In genomic region chr12:13390921-13391320, GRCh38 we compare ENCODE assay signal across 22 cellular contexts.
A peak's percentile ranks its signal among the peaks of the same experiment; 100 is the strongest.
DNase-seq lines count a peak whose midpoint lies in the region; ATAC-seq and TF ChIP-seq lines count a peak whose summit lies in the region.
"Had no signal": no experiment of that assay in that cellular context is flagged by ENCODE, and none has a peak within 500 bp of the region (broad histone marks: within the 10 kb centered on the region; RNA-seq: fewer than 3 reads in every experiment).

No MANE protein-coding gene starts in this region.

- H3K27ac ChIP-seq in subcutaneous abdominal adipose tissue (ENCODE audit: low read depth, low read length): peak overlapping the region; percentile 80
- H3K27ac ChIP-seq: foreskin keratinocyte, neutrophil had no signal

- no peaks in the 10 kb centered on the region for H3K9me3 ChIP-seq in subcutaneous abdominal adipose tissue (ENCODE audit: control insufficient read depth in 5 of 5, low read length in 5 of 5)
- H3K9me3 ChIP-seq: neutrophil had no signal

- peaks cover 2 to 18% (median 15%) of the 10 kb centered on the region in 5 donors for H3K4me1 ChIP-seq in subcutaneous abdominal adipose tissue (ENCODE audit: control insufficient read depth in 5 of 5, insufficient read depth in 5 of 5, low read length in 5 of 5)
- H3K4me1 ChIP-seq: foreskin keratinocyte had no signal

- no peaks in the 10 kb centered on the region for H3K36me3 Mint-ChIP-seq in brain
- H3K36me3 Mint-ChIP-seq in mesothelial cell of epicardium: no peaks in the 10 kb centered on the region
- H3K36me3 Mint-ChIP-seq: CD8-positive, alpha-beta memory T cell; type B pancreatic cell had no signal

- H3K4me3 Mint-ChIP-seq in brain (peak overlapping the region in 2 of 5 experiments; percentile 62 to 73), mesothelial cell of epicardium (no peak overlapping the region)
- H3K4me3 Mint-ChIP-seq: activated CD4-positive, alpha-beta T cell treated with anti-CD3 and anti-CD28 coated beads for 36 hours; activated naive CD8-positive, alpha-beta T cell treated with anti-CD3 and anti-CD28 coated beads, Interleukin-2, amount 50 U/mL, for 24 hours; B cell; CD8-positive, alpha-beta memory T cell; type B pancreatic cell had no signal

- TF ChIP-seq CTCF in brain (conservative IDR thresholded peaks at IDR 0.05): no peak
- no peak for TF ChIP-seq CTCF in mesothelial cell of epicardium (IDR thresholded peaks at IDR 0.05; ENCODE audit: unreplicated experiment)

- intact Hi-C loops in Right ventricle myocardium inferior (cut with DNase I): no loop called here
- intact Hi-C loops in left ventricle myocardium superior (cut with micrococcal nuclease): no loop called here
- intact Hi-C loops in head of caudate nucleus (cut with DNase I): no loop called here

- H3K27me3 ChIP-seq in subcutaneous abdominal adipose tissue (ENCODE audit: control insufficient read depth in 5 of 5, insufficient read depth in 4 of 5, low read length in 5 of 5): no peaks in the 10 kb centered on the region
- H3K27me3 ChIP-seq: neutrophil had no signal

- H3K27ac Mint-ChIP-seq in brain (peak overlapping the region; percentile 77 to 97 (median 97)), mesothelial cell of epicardium (peak overlapping the region; percentile 90)
- H3K27ac Mint-ChIP-seq: activated CD4-positive, alpha-beta T cell treated with anti-CD3 and anti-CD28 coated beads for 36 hours; activated naive CD8-positive, alpha-beta T cell treated with anti-CD3 and anti-CD28 coated beads, Interleukin-2, amount 50 U/mL, for 24 hours; B cell; CD8-positive, alpha-beta memory T cell; type B pancreatic cell had no signal

- DNase-seq in Right ventricle myocardium inferior (ENCODE audit: missing footprints): peak; percentile 61
- DNase-seq in left ventricle myocardium superior: no peak
- DNase-seq in mesothelial cell of epicardium (ENCODE audit: low spot score in 2 of 2, unreplicated experiment in 2 of 2): no peak
- DNase-seq in left lobe of liver (ENCODE audit: low spot score): no peak
- DNase-seq in head of caudate nucleus: no peak
- DNase-seq: activated CD4-positive, alpha-beta T cell treated with anti-CD3 and anti-CD28 coated beads for 36 hours; activated CD8-positive, alpha-beta memory T cell treated with anti-CD3 and anti-CD28 coated beads for 24 hours; activated gamma-delta T cell treated with Interleukin-2 at 50 U/mL for 16 hours; activated naive CD8-positive, alpha-beta T cell treated with anti-CD3 and anti-CD28 coated beads, Interleukin-2, amount 50 U/mL, for 24 hours; activated T-cell treated with anti-CD3 and anti-CD28 coated beads, Interleukin-2, amount 50 U/mL, for 1 hour; CD8-positive, alpha-beta memory T cell; effector CD8-positive, alpha-beta T cell; H7; NCI-H1930; T-helper 2 cell had no signal

- ATAC-seq in Right ventricle myocardium inferior: no peak
- ATAC-seq in left ventricle myocardium superior: no peak
- no peak for ATAC-seq in left lobe of liver
- ATAC-seq in GM19467 (IDR thresholded peaks at IDR 0.05; ENCODE audit: unreplicated experiment): no peak
- ATAC-seq: activated CD4-positive, alpha-beta T cell treated with anti-CD3 and anti-CD28 coated beads for 36 hours; activated naive CD8-positive, alpha-beta T cell treated with anti-CD3 and anti-CD28 coated beads, Interleukin-2, amount 50 U/mL, for 24 hours had no signal

- H3K36me3 ChIP-seq in subcutaneous abdominal adipose tissue (ENCODE audit: control insufficient read depth in 5 of 5, insufficient read depth in 5 of 5, low read length in 5 of 5): no peaks in the 10 kb centered on the region
- H3K36me3 ChIP-seq: neutrophil had no signal

- H3K4me1 Mint-ChIP-seq in brain (peaks cover 53% of the 10 kb centered on the region), mesothelial cell of epicardium (peaks cover 22% of the 10 kb centered on the region)
- H3K4me1 Mint-ChIP-seq: activated CD4-positive, alpha-beta T cell treated with anti-CD3 and anti-CD28 coated beads for 36 hours; activated naive CD8-positive, alpha-beta T cell treated with anti-CD3 and anti-CD28 coated beads, Interleukin-2, amount 50 U/mL, for 24 hours; B cell; CD8-positive, alpha-beta memory T cell had no signal

- peaks cover 0 to 6% (median 3%) of the 10 kb centered on the region in 5 experiments for H3K9me3 Mint-ChIP-seq in brain
- H3K9me3 Mint-ChIP-seq in mesothelial cell of epicardium: no peaks in the 10 kb centered on the region
- H3K9me3 Mint-ChIP-seq: activated naive CD8-positive, alpha-beta T cell treated with anti-CD3 and anti-CD28 coated beads, Interleukin-2, amount 50 U/mL, for 24 hours had no signal

- no peak overlapping the region for H3K4me3 ChIP-seq in subcutaneous abdominal adipose tissue (ENCODE audit: low read depth in 1 of 5, low read length in 5 of 5)

- H3K27me3 Mint-ChIP-seq in brain (no peaks in the 10 kb centered on the region), mesothelial cell of epicardium (ENCODE audit: low read depth) (peaks cover 2% of the 10 kb centered on the region)
- H3K27me3 Mint-ChIP-seq: activated CD4-positive, alpha-beta T cell treated with anti-CD3 and anti-CD28 coated beads for 36 hours; CD8-positive, alpha-beta memory T cell had no signal

- peak overlapping the region in 1 of 5 donors; percentile 15 for H3K9ac ChIP-seq in subcutaneous abdominal adipose tissue (ENCODE audit: low read length in 5 of 5)
